9 cellular contexts compared by ENCODE assay signal in the genomic region with DNA sequence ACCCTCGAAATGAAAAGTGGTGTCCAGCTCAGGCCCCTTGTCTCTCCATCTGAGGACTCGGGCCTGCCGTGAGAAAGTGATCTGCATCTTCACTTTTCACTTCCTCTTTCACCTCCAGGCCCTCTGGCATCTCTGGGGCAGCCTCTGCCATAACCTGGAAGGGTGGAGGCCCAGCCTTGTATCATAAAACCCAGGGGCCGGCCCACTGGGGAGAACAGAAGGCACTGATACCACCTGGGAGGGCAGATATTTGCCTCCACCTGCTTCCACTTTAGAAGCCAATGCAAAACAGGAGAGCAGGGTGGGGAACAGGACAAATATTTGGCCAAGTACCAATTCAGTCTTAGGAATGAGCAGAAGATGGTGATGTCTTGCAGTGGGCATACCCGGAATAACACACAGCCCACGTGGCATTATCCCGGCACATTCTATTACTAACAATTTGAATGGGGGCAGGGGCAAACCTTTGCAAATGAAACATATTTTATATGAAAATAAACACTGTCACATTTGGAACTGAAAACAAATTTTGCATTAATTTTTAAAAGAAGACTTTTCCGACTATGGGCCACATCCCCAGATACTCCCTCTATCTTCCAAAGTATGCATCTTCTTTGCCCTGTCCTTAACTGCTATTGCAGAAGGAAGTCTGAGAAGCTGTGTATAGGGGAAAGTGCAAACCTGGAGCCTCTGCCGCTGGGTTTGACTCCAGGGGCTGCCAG.
DNase-seq lines count a peak whose midpoint lies in the region; ATAC-seq, FAIRE-seq and TF ChIP-seq lines count a peak whose summit lies in the region.
"Had no signal": no experiment of that assay in that cellular context is flagged by ENCODE, and none has a peak within 500 bp of the region (broad histone marks: within the 10 kb centered on the region; RNA-seq: fewer than 3 reads in every experiment).

No MANE protein-coding gene starts in this region.

- H3K4me3 ChIP-seq in epithelial cell of proximal tubule (ENCODE audit: low read depth, low read length): no peak overlapping the region
- H3K4me3 ChIP-seq: skin epidermis had no signal

- H3K9me3 Mint-ChIP-seq in IgD-negative memory B cell: no peaks in the 10 kb centered on the region

- peak overlapping the region; percentile 79 to 99 (median 98) for H3K27ac Mint-ChIP-seq in IgD-negative memory B cell

- H3K4me1 Mint-ChIP-seq in IgD-negative memory B cell: peaks cover 41 to 51% (median 45%) of the 10 kb centered on the region in 3 donors

- DNase-seq in GM12892 (ENCODE audit: insufficient read length) (peak; percentile 58), epithelial cell of proximal tubule (ENCODE audit: low read depth) (no peak), urothelium cell line (ENCODE audit: low spot score) (peak; percentile 48), hippocampal formation (lab: John Stamatoyannopoulos, UW) (no peak), NCI-H2081 treated with DMSO at 0.1 percent for 48 hours (lab: John Stamatoyannopoulos, UW) (no peak)
- DNase-seq in activated CD4-positive, alpha-beta T cell treated with anti-CD3 and anti-CD28 coated beads for 48 hours: no peak

- FAIRE-seq in GM12892 (lab: Jason Lieb, UNC) (no peak), urothelium cell line (lab: Jason Lieb, UNC) (no peak)

- peak; percentile 74 for ATAC-seq in GM21717 (IDR thresholded peaks at IDR 0.05; ENCODE audit: unreplicated experiment)

- no peaks in the 10 kb centered on the region for H3K27me3 Mint-ChIP-seq in IgD-negative memory B cell

- H3K4me3 Mint-ChIP-seq in IgD-negative memory B cell: peak overlapping the region; percentile 16 to 88 (median 71)

- peak; percentile 23 for TF ChIP-seq CTCF in epithelial cell of proximal tubule (conservative IDR thresholded peaks at IDR 0.05; ENCODE audit: low read depth, low read length)

- no peak for TF ChIP-seq POLR2A in GM12892 (IDR thresholded peaks at IDR 0.05; ENCODE audit: low read depth, low read length)

- H3K36me3 Mint-ChIP-seq in IgD-negative memory B cell: no peaks in the 10 kb centered on the region

Comparison
In these comparisons a context has a peak if more than half of its experiments do, and no peak if none do; other contexts are left out.
1. DNase-seq: peak in GM12892 (single experiment) and urothelium cell line (single experiment); none in epithelial cell of proximal tubule (single experiment), activated CD4-positive, alpha-beta T cell treated with anti-CD3 and anti-CD28 coated beads for 48 hours (single experiment), hippocampal formation (0 of 2) and NCI-H2081 treated with DMSO at 0.1 percent for 48 hours (single experiment).